Comparison of ENCODE assay signal across 26 cellular contexts in genomic region chr9:79526149-79526672, GRCh38. TPM values are rescaled to one million over a fixed set of nuclear protein-coding genes. Genes with fewer than 3 reads are reported as not detected.
DNase-seq lines count a peak whose midpoint lies in the region; ATAC-seq, FAIRE-seq and TF ChIP-seq lines count a peak whose summit lies in the region.
"Had no signal": no experiment of that assay in that cellular context is flagged by ENCODE, and none has a peak within 500 bp of the region (broad histone marks: within the 10 kb centered on the region; RNA-seq: fewer than 3 reads in every experiment).

No MANE protein-coding gene starts in this region.

- no peaks in the 10 kb centered on the region for H3F3A ChIP-seq in PC-3 (ENCODE audit: low read length, unreplicated experiment)

- H3K4me1 Mint-ChIP-seq in mesothelial cell of epicardium: no peaks in the 10 kb centered on the region
- H3K4me1 Mint-ChIP-seq: B cell had no signal

- no peaks in the 10 kb centered on the region for H3K27me3 Mint-ChIP-seq in mesothelial cell of epicardium (ENCODE audit: low read depth)

- POLR2A ChIA-PET in GM12878 (lab: Charles Lee) (no interaction called here), PC-3 (lab: Charles Lee; ENCODE audit: unreplicated experiment) (no interaction called here)

- SMC1A ChIA-PET in GM12878 (lab: Charles Lee; ENCODE audit: uncharacterized antibody, unreplicated experiment): no interaction called here

- H3K4me1 ChIP-seq in GM12878 (ENCODE audit: control insufficient read depth, insufficient read depth, low read length): peaks cover 3% of the 10 kb centered on the region; the same call in 1 of the 2 replicates
- no peaks in the 10 kb centered on the region for H3K4me1 ChIP-seq in adrenal gland (replicated peaks in 1 of 2)
- H3K4me1 ChIP-seq in PC-3 (ENCODE audit: insufficient read depth, low read length): no peaks in the 10 kb centered on the region
- H3K4me1 ChIP-seq: Caco-2, SJSA1 had no signal

- no peaks in the 10 kb centered on the region for H3K36me3 Mint-ChIP-seq in mesothelial cell of epicardium
- H3K36me3 Mint-ChIP-seq: CD8-positive, alpha-beta T cell had no signal

- peak; percentile 75 for FAIRE-seq in GM12878 (lab: Jason Lieb, UNC)
- FAIRE-seq: GM18507 had no signal

- H3K79me2 ChIP-seq in GM12878 (ENCODE audit: control insufficient read depth, insufficient read depth, low read length) (no peaks in the 10 kb centered on the region), PC-3 (ENCODE audit: low read length) (no peaks in the 10 kb centered on the region)

- H3K27ac ChIP-seq in GM12878 (ENCODE audit: control insufficient read depth, insufficient read depth) (no peak overlapping the region), adrenal gland (no peak overlapping the region), PC-3 (ENCODE audit: low read length) (no peak overlapping the region)
- H3K27ac ChIP-seq: C4-2B, SJSA1 had no signal

- TF ChIP-seq POLR2A in GM12878 (IDR thresholded peaks at IDR 0.05; ENCODE audit: low read depth, low read length): no peak
- TF ChIP-seq POLR2A in adrenal gland (IDR thresholded peaks at IDR 0.05): no peak

- in situ Hi-C loops in GM12878 (cut with MboI): no loop called here

- BruUV-seq in GM12878 (replicated peaks; lab: Mats Ljungman, UMichigan) (no TSS peak), PC-3 (replicated peaks; lab: Mats Ljungman, UMichigan) (no TSS peak)

- H3K4me2 ChIP-seq in GM12878 (ENCODE audit: control insufficient read depth, insufficient read depth) (no peak overlapping the region), PC-3 (ENCODE audit: low read length) (no peak overlapping the region)

- no peaks in the 10 kb centered on the region for H4K20me1 ChIP-seq in GM12878 (ENCODE audit: control insufficient read depth, insufficient read depth)
- H4K20me1 ChIP-seq in PC-3 (ENCODE audit: low read length): no peaks in the 10 kb centered on the region

- no peak for TF ChIP-seq EP300 in GM12878 (IDR thresholded peaks at IDR 0.05; ENCODE audit: borderline replicate concordance in 1 of 2, control insufficient read depth in 1 of 2, low read depth in 2 of 2, low read length in 2 of 2)

- RAD21 ChIA-PET in GM12878 (lab: Charles Lee; ENCODE audit: unreplicated experiment): no interaction called here

- ATAC-seq in GM21717 (IDR thresholded peaks at IDR 0.05; ENCODE audit: unreplicated experiment) (peak; percentile 69), HG02759 (IDR thresholded peaks at IDR 0.05; ENCODE audit: unreplicated experiment) (peak; percentile 47), GM12878 (peak; percentile 67), PC-3 (no peak), GM19351 (IDR thresholded peaks at IDR 0.05; ENCODE audit: unreplicated experiment) (no peak)
- ATAC-seq: CD8-positive, alpha-beta T cell had no signal

- H2AFZ ChIP-seq in GM12878 (ENCODE audit: control insufficient read depth, low read depth, low read length): no peak overlapping the region
- no peak overlapping the region for H2AFZ ChIP-seq in PC-3 (ENCODE audit: low read length)

- H3K9me2 ChIP-seq in PC-3 (replicated peaks; ENCODE audit: low read length): no peaks in the 10 kb centered on the region

- H3K27me3 ChIP-seq in GM12878 (replicated peaks in 1 of 2; ENCODE audit: control insufficient read depth in 2 of 2, insufficient read depth in 2 of 2, low read length in 1 of 2) (no peaks in the 10 kb centered on the region), adrenal gland (no peaks in the 10 kb centered on the region), PC-3 (ENCODE audit: low read length) (no peaks in the 10 kb centered on the region)
- H3K27me3 ChIP-seq: SJSA1 had no signal

- H3K36me3 ChIP-seq in GM12878 (ENCODE audit: control insufficient read depth in 2 of 2, insufficient read depth in 2 of 2, low read length in 1 of 2): no peaks in the 10 kb centered on the region
- H3K36me3 ChIP-seq in adrenal gland (replicated peaks in 1 of 2): no peaks in the 10 kb centered on the region
- no peaks in the 10 kb centered on the region for H3K36me3 ChIP-seq in PC-3 (ENCODE audit: low read depth, low read length)
- H3K36me3 ChIP-seq: SJSA1 had no signal

- H3K9ac ChIP-seq in GM12878 (ENCODE audit: control insufficient read depth, insufficient read depth, low read length) (no peak overlapping the region), PC-3 (ENCODE audit: low read length) (no peak overlapping the region)

- intact Hi-C loops in GM12878 (cut with micrococcal nuclease; ENCODE audit: unreplicated experiment): loop anchor here (5.0 kb wide), 1 partner anchor 49 kb away; no protein-coding TSS in a partner anchor
- intact Hi-C loops in adrenal gland (cut with DNase I): no loop called here
- intact Hi-C loops in PC-3 (cut with micrococcal nuclease): no loop called here

- no peak for TF ChIP-seq CTCF in GM12878 (IDR thresholded peaks at IDR 0.05 in 2 of 3, conservative IDR thresholded peaks at IDR 0.05 in 1 of 3; ENCODE audit: control insufficient read depth in 2 of 3, extremely low read depth in 1 of 3, insufficient read depth in 1 of 3, low read depth in 3 of 3, low read length in 3 of 3)
- TF ChIP-seq CTCF in adrenal gland (IDR thresholded peaks at IDR 0.05): no peak
- TF ChIP-seq CTCF in PC-3 (conservative IDR thresholded peaks at IDR 0.05; ENCODE audit: low read depth, low read length): no peak
- no peak for TF ChIP-seq CTCF in mesothelial cell of epicardium (IDR thresholded peaks at IDR 0.05; ENCODE audit: unreplicated experiment)

- H3K9me3 Mint-ChIP-seq in mesothelial cell of epicardium: peaks cover 9% of the 10 kb centered on the region

- H3K4me3 ChIP-seq in GM12878 (no peak overlapping the region), adrenal gland (no peak overlapping the region), PC-3 (ENCODE audit: low read length) (no peak overlapping the region)
- H3K4me3 ChIP-seq: SJSA1 had no signal

- H3K9me3 ChIP-seq in GM12878 (replicated peaks; ENCODE audit: control insufficient read depth, insufficient read depth, low read length): no peaks in the 10 kb centered on the region
- no peaks in the 10 kb centered on the region for H3K9me3 ChIP-seq in adrenal gland (replicated peaks in 1 of 3)
- no peaks in the 10 kb centered on the region for H3K9me3 ChIP-seq in PC-3 (ENCODE audit: low read length)
- H3K9me3 ChIP-seq: Caco-2, SJSA1 had no signal

- 0% methylated on average over 1 of the region's 1 CpG for WGBS in GM12878 (ENCODE audit: insufficient coverage, insufficient replicate concordance, low lambda C conversion rate, missing lambda C conversion rate)
- 80 to 97% (median 89%) methylated on average over 1 of the region's 1 CpG for WGBS in adrenal gland, 4 donors

- no peak for TF ChIP-seq RAD21 in GM12878 (IDR thresholded peaks at IDR 0.05; ENCODE audit: insufficient read depth, low read depth, low read length)

- CTCF ChIA-PET in GM12878 (lab: Yijun Ruan, JAX) (interaction anchor here (0.9 kb wide), 1 partner anchor 45 kb away, joined by 3 read pairs; no protein-coding TSS in a partner anchor), PC-3 (lab: Charles Lee) (no interaction called here)

- peak; percentile 11 for DNase-seq in GM12878 (ENCODE audit: low read depth, low spot score)
- no peak for DNase-seq in adrenal gland
- DNase-seq in PC-3: no peak
- DNase-seq in mesothelial cell of epicardium (ENCODE audit: low spot score in 2 of 2, unreplicated experiment in 2 of 2): no peak
- DNase-seq: Caco-2; CD8-positive, alpha-beta T cell; DMS79; EL; GDM1; H7; NCI-H1048; NCI-H1417; NCI-H1694; NCI-H2081; NCI-H2227 treated with DMSO at 0.1 percent for 48 hours; NCI-H526 treated with DMSO at 0.1 percent for 48 hours; Right ventricle myocardium superior; RPMI8226; T-helper 2 cell had no signal

- H3K27ac Mint-ChIP-seq in mesothelial cell of epicardium: no peak overlapping the region
- H3K27ac Mint-ChIP-seq: B cell; CD8-positive, alpha-beta T cell had no signal

- no peak overlapping the region for H3K4me3 Mint-ChIP-seq in mesothelial cell of epicardium
- H3K4me3 Mint-ChIP-seq: B cell; CD8-positive, alpha-beta T cell had no signal

TF ChIP-seq in GM12878, 131 proteins besides CTCF, POLR2A, EP300 and RAD21 (continues in another document):
- TF ChIP-seq TCF3 (IDR thresholded peaks at IDR 0.05; ENCODE audit: borderline replicate concordance, insufficient read depth, low read depth, low read length): no peak
- TF ChIP-seq TARDBP (IDR thresholded peaks at IDR 0.05; ENCODE audit: borderline replicate concordance): no peak

RNA-seq across cellular contexts. Expression of gene TLE4, which starts 45.6 kb away (rescaled TPM):
- 172 and 196 TPM in 2 replicates for total RNA-seq in GM12878 (2013; cell fraction: nucleolus; rRNA removed)
- total RNA-seq in GM12878 (2014; rRNA removed): 37.5 and 41.3 TPM in 2 replicates
- 21.9 and 24.9 TPM in 2 replicates for total RNA-seq in GM12878 (2014; rRNA removed; fragmentation: Illumina TruSeq; extraction: Trizol)
- total RNA-seq in GM12878 (2021): 33.3 and 37.0 TPM in 2 replicates
- 4.7 TPM for polyA plus RNA-seq in GM12878 (2011; ENCODE audit: low read depth)
- polyA plus RNA-seq in GM12878 (2011; rRNA removed): 44.8 and 53.3 TPM in 2 replicates
- polyA plus RNA-seq in GM12878 (2011; cell fraction: cytosol; rRNA removed): 42.1 and 49.9 TPM in 2 replicates
- 95.8 and 120 TPM in 2 replicates for polyA plus RNA-seq in GM12878 (2011; cell fraction: nucleus; rRNA removed)
- polyA plus RNA-seq in GM12878 (2012): 7.8 and 9.7 TPM in 2 replicates
- polyA plus RNA-seq in GM12878 (2014; fragmentation: Illumina TruSeq; extraction: Trizol): 30.0 and 35.4 TPM in 2 replicates
- 1 to 10 TPM; 5.3 to 6.6 TPM for polyA plus RNA-seq in GM12878 (2014; fragmentation: Nextera tagmentation; extraction: Ambion mirVana)
- 20.5 and 22.6 TPM in 2 replicates for polyA plus RNA-seq in GM12878 (2014; rRNA removed)
- polyA plus RNA-seq in GM12878 (2016; fragmentation: Nextera tagmentation; extraction: Ambion mirVana): 10 to 100 TPM; 11.1 to 24.1 TPM
- polyA minus RNA-seq in GM12878 (2011; rRNA and poly(A)+ RNA removed): 102 and 123 TPM in 2 replicates
- 28.0 and 30.1 TPM in 2 replicates for polyA minus RNA-seq in GM12878 (2011; cell fraction: cytosol; rRNA and poly(A)+ RNA removed)
- polyA minus RNA-seq in GM12878 (2011; cell fraction: nucleus; rRNA and poly(A)+ RNA removed): 115 and 182 TPM in 2 replicates
- 10 to 100 TPM; 38.2 to 70.5 (median 43.3) TPM for total RNA-seq in adrenal gland
- polyA plus RNA-seq in adrenal gland: 10 to 100 TPM; 11.8 to 38.9 (median 14.6) TPM
- total RNA-seq in PC-3 (2014; rRNA removed): 8.3 and 17.9 TPM in 2 replicates
- total RNA-seq in mesothelial cell of epicardium: 55.8 to 63.6 TPM (median 56.6 TPM) in 3 replicates

Comparison
In these comparisons a context has a peak if more than half of its experiments do, and no peak if none do; other contexts are left out.
1. ATAC-seq: peak in GM21717 (single experiment), HG02759 (single experiment) and GM12878 (single experiment); none in PC-3 (single experiment) and GM19351 (single experiment).